In genomic region chr2:62409442-62409841, GRCh38 we compare ENCODE assay signal across 18 cellular contexts.
DNase-seq lines count a peak whose midpoint lies in the region; ATAC-seq, FAIRE-seq and TF ChIP-seq lines count a peak whose summit lies in the region.
"Had no signal": no experiment of that assay in that cellular context is flagged by ENCODE, and none has a peak within 500 bp of the region (broad histone marks: within the 10 kb centered on the region; RNA-seq: fewer than 3 reads in every experiment).

No MANE protein-coding gene starts in this region.

- peak overlapping the region; percentile 47; the same call in 1 of the 2 replicates for H2AK5ac ChIP-seq in H1 (ENCODE audit: low read depth, low read length)

- H3K36me3 ChIP-seq in PC-9 (ENCODE audit: low read depth) (no peaks in the 10 kb centered on the region), H1 (ENCODE audit: control insufficient read depth in 2 of 4, insufficient read depth in 4 of 4, low read length in 3 of 4) (no peaks in the 10 kb centered on the region), neural progenitor cell (no peaks in the 10 kb centered on the region), A673 (ENCODE audit: insufficient read depth, low read length, poor library complexity, severe bottlenecking) (no peaks in the 10 kb centered on the region)

- no peaks in the 10 kb centered on the region for H3K36me3 Mint-ChIP-seq in neural progenitor cell
- H3K36me3 Mint-ChIP-seq: naive thymus-derived CD8-positive, alpha-beta T cell had no signal

- no peak for FAIRE-seq in H1 (lab: Jason Lieb, UNC)

- peak overlapping the region; percentile 82; the same call in 1 of the 2 replicates for H2BK12ac ChIP-seq in H1 (ENCODE audit: low read depth, low read length)

- no peak for TF ChIP-seq EP300 in H1 (IDR thresholded peaks at IDR 0.05; ENCODE audit: borderline replicate concordance in 1 of 2, low read depth in 2 of 2, low read length in 2 of 2)

- H3F3A ChIP-seq in PC-9 (ENCODE audit: insufficient read depth, low read depth): peaks cover 37% of the 10 kb centered on the region
- peaks cover 23% of the 10 kb centered on the region for H3F3A ChIP-seq in neural progenitor cell (ENCODE audit: low read depth)

- H3K27me3 ChIP-seq in PC-9 (ENCODE audit: insufficient read depth, low read depth) (no peaks in the 10 kb centered on the region), H1 (replicated peaks in 1 of 4; ENCODE audit: control insufficient read depth in 3 of 4, extremely low read depth in 1 of 4, insufficient read depth in 3 of 4, low read length in 3 of 4) (no peaks in the 10 kb centered on the region), neural progenitor cell (no peaks in the 10 kb centered on the region), A673 (replicated peaks; ENCODE audit: insufficient read depth, low read depth, low read length, poor library complexity) (no peaks in the 10 kb centered on the region)

- no peak overlapping the region for H3K4me3 Mint-ChIP-seq in neural progenitor cell
- H3K4me3 Mint-ChIP-seq: activated T-cell treated with anti-CD3 and anti-CD28 coated beads, Interleukin-2, amount 50 U/mL, for 24 hours; naive thymus-derived CD8-positive, alpha-beta T cell; T-helper 1 cell treated with Interleukin-12 subunit alpha and Interleukin-12 subunit beta and Interleukin-4 antibody, amounts not matched to agents 30 μg/mL and 1 μg/mL, for 36 hours had no signal

- H3K4me2 ChIP-seq in PC-9 (peak overlapping the region; percentile 85; the same call in 1 of the 2 replicates), H1 (ENCODE audit: insufficient read depth in 1 of 2, low read depth in 2 of 2, low read length in 2 of 2) (no peak overlapping the region), neural progenitor cell (peak overlapping the region; percentile 19)

- H3K56ac ChIP-seq in H1 (replicated peaks; ENCODE audit: insufficient read length, low read depth, low read length): no peak overlapping the region

- H3K18ac ChIP-seq in H1 (ENCODE audit: extremely low read depth, low read length): 0 out of 2 replicates have a peak overlapping the region, but pooled peaks have one; percentile 33

- H3K4me1 ChIP-seq in PC-9 (replicated peaks; ENCODE audit: insufficient read depth) (peaks cover 63% of the 10 kb centered on the region), H1 (replicated peaks in 1 of 4; ENCODE audit: control insufficient read depth in 3 of 4, insufficient read depth in 4 of 4, low read length in 3 of 4) (peaks cover 7 to 12% (median 9%) of the 10 kb centered on the region in 4 experiments; a peak in 6 of 7 replicates), neural progenitor cell (peaks cover 28% of the 10 kb centered on the region), A673 (ENCODE audit: insufficient read depth, low read length, poor library complexity, severe bottlenecking) (no peaks in the 10 kb centered on the region)

- H4K91ac ChIP-seq in H1 (replicated peaks; ENCODE audit: insufficient read length, low read length): no peak overlapping the region

- POLR2A ChIA-PET in PC-9 (lab: Charles Lee; ENCODE audit: unreplicated experiment) (no interaction called here), H1 (lab: Charles Lee; ENCODE audit: partially characterized antibody) (no interaction called here), A673 (lab: Charles Lee; ENCODE audit: low non-redundant PET) (no interaction called here)

- H3K79me1 ChIP-seq in H1 (ENCODE audit: low read depth, low read length): no peaks in the 10 kb centered on the region

- intact Hi-C loops in PC-9 (cut with micrococcal nuclease; ENCODE audit: unreplicated experiment) (no loop called here), A673 (cut with micrococcal nuclease; ENCODE audit: unreplicated experiment) (no loop called here)

- no peak overlapping the region for H3K23ac ChIP-seq in H1 (ENCODE audit: insufficient read length)

- no peak overlapping the region for H3K14ac ChIP-seq in H1 (ENCODE audit: insufficient read length)

- TF ChIP-seq RAD21 in H1 (IDR thresholded peaks at IDR 0.05 in 1 of 2, conservative IDR thresholded peaks at IDR 0.05 in 1 of 2; ENCODE audit: low read depth in 2 of 2, low read length in 2 of 2): no peak

- H3K4me3 ChIP-seq in PC-9 (no peak overlapping the region), H1 (ENCODE audit: extremely low read depth in 1 of 4, insufficient read depth in 2 of 4, low read depth in 3 of 4, low read length in 4 of 4) (no peak overlapping the region), neural progenitor cell (no peak overlapping the region), A673 (ENCODE audit: low read depth, low read length, poor library complexity, severe bottlenecking) (no peak overlapping the region)

- H3K23me2 ChIP-seq in H1 (ENCODE audit: low read depth, low read length): no peaks in the 10 kb centered on the region

- peak overlapping the region; percentile 47; the same call in 1 of the 2 replicates for H2BK15ac ChIP-seq in H1 (ENCODE audit: low read length)

- H3K9me2 ChIP-seq in PC-9 (ENCODE audit: insufficient read depth): no peaks in the 10 kb centered on the region

- no peaks in the 10 kb centered on the region for H3K79me2 ChIP-seq in PC-9 (ENCODE audit: low read depth)
- H3K79me2 ChIP-seq in H1 (ENCODE audit: control insufficient read depth in 1 of 2, insufficient read depth in 2 of 2, low read length in 2 of 2): no peaks in the 10 kb centered on the region
- no peaks in the 10 kb centered on the region for H3K79me2 ChIP-seq in neural progenitor cell (ENCODE audit: low read depth)

- ATAC-seq in GM19467 (IDR thresholded peaks at IDR 0.05; ENCODE audit: unreplicated experiment) (no peak), GM21619 (IDR thresholded peaks at IDR 0.05; ENCODE audit: unreplicated experiment) (no peak)
- ATAC-seq: Panc1 had no signal

- H3K4ac ChIP-seq in H1 (replicated peaks; ENCODE audit: insufficient read length, low read depth, low read length): no peak overlapping the region

- peak overlapping the region; percentile 81; the same call in 1 of the 2 replicates for H2BK20ac ChIP-seq in H1 (ENCODE audit: low read length)

- no peaks in the 10 kb centered on the region for H4K20me1 ChIP-seq in PC-9 (ENCODE audit: insufficient read depth)
- H4K20me1 ChIP-seq in H1 (replicated peaks in 1 of 2; ENCODE audit: control insufficient read depth in 1 of 2, insufficient read depth in 2 of 2, low read length in 2 of 2): no peaks in the 10 kb centered on the region
- no peaks in the 10 kb centered on the region for H4K20me1 ChIP-seq in neural progenitor cell (ENCODE audit: low read depth)

- H3K27ac ChIP-seq in PC-9 (peak overlapping the region; percentile 86), H1 (ENCODE audit: low read depth, low read length) (no peak overlapping the region), neural progenitor cell (no peak overlapping the region), A673 (ENCODE audit: low read depth, low read length, poor library complexity, severe bottlenecking) (no peak overlapping the region)

- H3K9ac ChIP-seq in H1 (replicated peaks in 1 of 4; ENCODE audit: extremely low read depth in 1 of 4, low read depth in 3 of 4, low read length in 3 of 4) (no peak overlapping the region), neural progenitor cell (no peak overlapping the region)

- BruUV-seq in PC-9 (replicated peaks; lab: Mats Ljungman, UMichigan) (no TSS peak), A673 (replicated peaks; lab: Mats Ljungman, UMichigan) (no TSS peak)

- H4K5ac ChIP-seq in H1 (ENCODE audit: insufficient read length, low read depth, low read length): no peak overlapping the region

- peak overlapping the region; percentile 36; the same call in 1 of the 2 replicates for H2BK5ac ChIP-seq in H1 (ENCODE audit: low read depth, low read length)

- no peaks in the 10 kb centered on the region for H3K9me3 Mint-ChIP-seq in neural progenitor cell
- H3K9me3 Mint-ChIP-seq: activated T-cell treated with anti-CD3 and anti-CD28 coated beads, Interleukin-2, amount 50 U/mL, for 24 hours; naive thymus-derived CD8-positive, alpha-beta T cell; T-helper 1 cell treated with Interleukin-12 subunit alpha and Interleukin-12 subunit beta and Interleukin-4 antibody, amounts not matched to agents 30 μg/mL and 1 μg/mL, for 36 hours had no signal

- no peak for TF ChIP-seq CTCF in PC-9 (conservative IDR thresholded peaks at IDR 0.05)
- no peak for TF ChIP-seq CTCF in H1 (IDR thresholded peaks at IDR 0.05; ENCODE audit: control extremely low read depth in 1 of 3, insufficient read depth in 1 of 3, low read depth in 1 of 3, low read length in 3 of 3)
- TF ChIP-seq CTCF in neural progenitor cell (IDR thresholded peaks at IDR 0.05): no peak
- TF ChIP-seq CTCF in A673 (conservative IDR thresholded peaks at IDR 0.05; ENCODE audit: low read depth, low read length): no peak

- peak overlapping the region; percentile 78 for H3K27ac Mint-ChIP-seq in neural progenitor cell
- H3K27ac Mint-ChIP-seq: activated T-cell treated with anti-CD3 and anti-CD28 coated beads, Interleukin-2, amount 50 U/mL, for 24 hours; T-helper 1 cell treated with Interleukin-12 subunit alpha and Interleukin-12 subunit beta and Interleukin-4 antibody, amounts not matched to agents 30 μg/mL and 1 μg/mL, for 36 hours had no signal

- TF ChIP-seq POLR2A in H1 (IDR thresholded peaks at IDR 0.05; ENCODE audit: control extremely low read depth in 1 of 2, low read depth in 2 of 2, low read length in 2 of 2): no peak

- H2AFZ ChIP-seq in PC-9 (no peak overlapping the region), H1 (ENCODE audit: low read length) (no peak overlapping the region), neural progenitor cell (replicated peaks) (no peak overlapping the region)

- peaks cover 28% of the 10 kb centered on the region for H3K4me1 Mint-ChIP-seq in neural progenitor cell

- peaks cover 2% of the 10 kb centered on the region for H3K27me3 Mint-ChIP-seq in neural progenitor cell (ENCODE audit: insufficient read depth, low read depth)
- H3K27me3 Mint-ChIP-seq: activated T-cell treated with anti-CD3 and anti-CD28 coated beads, Interleukin-2, amount 50 U/mL, for 24 hours; naive thymus-derived CD8-positive, alpha-beta T cell had no signal

- DNase-seq in GM04503 (ENCODE audit: low read depth): peak; percentile 4
- peak in 1 of 2 experiments; percentile 80 for DNase-seq in PC-9
- no peak for DNase-seq in H1 (ENCODE audit: low read depth in 1 of 2, low spot score in 2 of 2)
- DNase-seq in neural progenitor cell (ENCODE audit: low spot score): no peak
- no peak for DNase-seq in NCI-H1092 (lab: John Stamatoyannopoulos, UW)
- no peak for DNase-seq in A673 (ENCODE audit: low spot score)
- DNase-seq: activated T-cell treated with anti-CD3 and anti-CD28 coated beads, Interleukin-2, amount 50 U/mL, for 24 hours; effector memory CD4-positive, alpha-beta T cell; Karpas-422; left colon; naive thymus-derived CD8-positive, alpha-beta T cell; NCI-H187 treated with DMSO at 0.1 percent for 48 hours; NCI-H524 treated with DMSO at 0.1 percent for 48 hours; stimulated activated CD4-positive, alpha-beta T cell treated with anti-CD3 and anti-CD28 coated beads, Interleukin-2, amount 100 ng/mL, for 48 hours had no signal

- WGBS in H1 (ENCODE audit: extremely low coverage in 1 of 2, insufficient coverage in 1 of 2, insufficient read length in 1 of 2, insufficient replicate concordance in 2 of 2, low coverage in 1 of 2, low lambda C conversion rate in 2 of 2, missing lambda C conversion rate in 1 of 2), 2 experiments: 90% methylated on average over 2 of the region's 2 CpGs; no CpG with 5 or more reads in 1 of the 2 experiments

- H3K9me3 ChIP-seq in PC-9 (ENCODE audit: insufficient read depth, low read depth) (no peaks in the 10 kb centered on the region), H1 (ENCODE audit: insufficient read depth in 2 of 2, low read depth in 1 of 2, low read length in 1 of 2) (peaks cover 0 to 10% of the 10 kb centered on the region in 2 experiments; a peak in 1 of 4 replicates), neural progenitor cell (ENCODE audit: low read depth) (no peaks in the 10 kb centered on the region), A673 (ENCODE audit: low read depth, low read length, poor library complexity, severe bottlenecking) (no peaks in the 10 kb centered on the region)

- CTCF ChIA-PET in PC-9 (lab: Charles Lee) (interaction anchor here (0.6 kb wide), 1 partner anchor 410 kb away, joined by 4 read pairs; no protein-coding TSS in a partner anchor), H1 (lab: Charles Lee; ENCODE audit: partially characterized antibody) (interaction anchor here (0.5 to 1.1 kb wide), 3 partner anchors 167 to 620 kb away, joined by 3 to 4 read pairs (median 3); no protein-coding TSS in a partner anchor), A673 (lab: Charles Lee) (interaction anchor here (0.6 kb wide), 1 partner anchor 686 kb away, joined by 4 read pairs; no protein-coding TSS in a partner anchor)

- H2BK120ac ChIP-seq in H1 (replicated peaks; ENCODE audit: low read depth, low read length): no peak overlapping the region

- no peak overlapping the region for H4K8ac ChIP-seq in H1 (ENCODE audit: extremely low read depth, insufficient read depth, low read length)

Comparison
In these comparisons a context has a peak if more than half of its experiments do, and no peak if none do; other contexts are left out.
1. H3K4me2 ChIP-seq: peak in PC-9 (single experiment) and neural progenitor cell (single experiment); none in H1 (0 of 2).